Comparison of ENCODE assay signal across 13 cellular contexts in the genomic region with DNA sequence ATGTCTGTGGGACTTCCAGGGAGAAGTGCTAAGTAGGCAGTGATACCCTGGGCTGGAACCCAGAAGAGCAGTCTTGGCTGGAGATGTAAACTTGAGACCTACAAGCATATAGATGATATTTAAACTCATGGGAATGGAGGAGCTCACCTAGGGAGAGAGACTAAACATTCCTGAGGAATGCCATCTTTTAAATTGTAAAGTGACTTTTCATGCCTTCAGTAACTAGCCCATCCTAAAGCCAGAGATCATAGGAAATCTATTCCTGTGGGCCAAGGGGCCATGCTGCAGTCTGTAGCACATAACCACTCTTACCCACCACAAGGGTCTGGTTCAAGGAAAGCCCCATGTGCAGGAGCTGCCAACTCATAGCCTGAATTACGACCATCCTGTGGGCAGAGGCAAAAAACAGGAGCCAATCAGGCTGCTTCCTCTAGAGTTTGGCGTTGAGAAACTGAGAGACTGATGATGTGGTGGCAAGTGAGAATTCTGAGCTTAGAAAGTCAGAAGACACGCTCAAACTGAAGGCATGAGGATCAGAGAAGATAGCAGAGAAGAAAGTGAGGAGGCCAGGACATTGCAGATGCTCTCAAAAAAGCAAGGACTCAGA. TPM values are rescaled to one million over a fixed set of nuclear protein-coding genes. Genes with fewer than 3 reads are reported as not detected.
DNase-seq lines count a peak whose midpoint lies in the region; ATAC-seq, FAIRE-seq and TF ChIP-seq lines count a peak whose summit lies in the region.
"Had no signal": no experiment of that assay in that cellular context is flagged by ENCODE, and none has a peak within 500 bp of the region (broad histone marks: within the 10 kb centered on the region; RNA-seq: fewer than 3 reads in every experiment).

No MANE protein-coding gene starts in this region.

- no peak for FAIRE-seq in GM12892 (lab: Jason Lieb, UNC)

- DNase-seq in activated naive CD8-positive, alpha-beta T cell treated with anti-CD3 and anti-CD28 coated beads, Interleukin-2, amount 10 ng/mL, durations not matched to agents 7 days and 5 days: no peak
- no peak for DNase-seq in HFFc6
- DNase-seq in cerebellum (ENCODE audit: low spot score): no peak
- no peak for DNase-seq in GM12892 (ENCODE audit: insufficient read length)
- DNase-seq in HAP-1 (ENCODE audit: low spot score in 2 of 2): no peak
- DNase-seq: NCI-H2107, SHP77 treated with DMSO at 0.1 percent for 48 hours had no signal

- H3K4me1 ChIP-seq in HAP-1: no peaks in the 10 kb centered on the region

- H3K9me3 Mint-ChIP-seq in activated naive CD8-positive, alpha-beta T cell treated with anti-CD3 and anti-CD28 coated beads, Interleukin-2, amount 10 ng/mL, durations not matched to agents 7 days and 5 days: peaks cover 1% of the 10 kb centered on the region
- H3K9me3 Mint-ChIP-seq in HFFc6: no peaks in the 10 kb centered on the region

- TF ChIP-seq CTCF in HFFc6 (IDR thresholded peaks at IDR 0.05): no peak

- POLR2A ChIA-PET in activated naive CD8-positive, alpha-beta T cell treated with anti-CD3 and anti-CD28 coated beads, Interleukin-2, amount 10 ng/mL, durations not matched to agents 7 days and 5 days (lab: Charles Lee): no interaction called here

- peak; percentile 65 for ATAC-seq in GM18502 (IDR thresholded peaks at IDR 0.05; ENCODE audit: poor library complexity, unreplicated experiment)
- ATAC-seq in GM19463 (IDR thresholded peaks at IDR 0.05; ENCODE audit: unreplicated experiment): peak; percentile 72
- ATAC-seq in HG03064 (IDR thresholded peaks at IDR 0.05; ENCODE audit: low read depth, unreplicated experiment): peak; percentile 66
- ATAC-seq in activated naive CD8-positive, alpha-beta T cell treated with anti-CD3 and anti-CD28 coated beads, Interleukin-2, amount 10 ng/mL, durations not matched to agents 7 days and 5 days (ENCODE audit: low read depth): peak; percentile 35

- in situ Hi-C loops in HAP-1 (cut with MboI; ENCODE audit: low sequenced_read_pairs): no loop called here

- no peak overlapping the region for H3K4me3 Mint-ChIP-seq in activated naive CD8-positive, alpha-beta T cell treated with anti-CD3 and anti-CD28 coated beads, Interleukin-2, amount 10 ng/mL, durations not matched to agents 7 days and 5 days
- no peak overlapping the region for H3K4me3 Mint-ChIP-seq in HFFc6

- no peaks in the 10 kb centered on the region for H3K9me3 ChIP-seq in HAP-1
- H3K9me3 ChIP-seq: esophagus muscularis mucosa, vagina had no signal

- H3K36me3 ChIP-seq in HAP-1 (replicated peaks): 0 out of 2 replicates have a peak, but pooled peaks cover 3% of the 10 kb centered on the region
- H3K36me3 ChIP-seq: esophagus muscularis mucosa, vagina had no signal

- H3K4me1 Mint-ChIP-seq in activated naive CD8-positive, alpha-beta T cell treated with anti-CD3 and anti-CD28 coated beads, Interleukin-2, amount 10 ng/mL, durations not matched to agents 7 days and 5 days: peaks cover 35% of the 10 kb centered on the region
- peaks cover 39% of the 10 kb centered on the region for H3K4me1 Mint-ChIP-seq in HFFc6 (ENCODE audit: low read depth)

- peaks cover 4% of the 10 kb centered on the region for H3K36me3 Mint-ChIP-seq in activated naive CD8-positive, alpha-beta T cell treated with anti-CD3 and anti-CD28 coated beads, Interleukin-2, amount 10 ng/mL, durations not matched to agents 7 days and 5 days
- H3K36me3 Mint-ChIP-seq in HFFc6 (ENCODE audit: low read depth): no peaks in the 10 kb centered on the region

- no peak overlapping the region for H3K27ac Mint-ChIP-seq in activated naive CD8-positive, alpha-beta T cell treated with anti-CD3 and anti-CD28 coated beads, Interleukin-2, amount 10 ng/mL, durations not matched to agents 7 days and 5 days
- H3K27ac Mint-ChIP-seq in HFFc6: no peak overlapping the region

- peaks cover 14% of the 10 kb centered on the region for H3K27me3 Mint-ChIP-seq in activated naive CD8-positive, alpha-beta T cell treated with anti-CD3 and anti-CD28 coated beads, Interleukin-2, amount 10 ng/mL, durations not matched to agents 7 days and 5 days
- peaks cover 2% of the 10 kb centered on the region for H3K27me3 Mint-ChIP-seq in HFFc6 (ENCODE audit: insufficient read depth)

- H3K4me3 ChIP-seq in HAP-1: no peak overlapping the region
- H3K4me3 ChIP-seq: coronary artery, esophagus muscularis mucosa, vagina had no signal

- H3K27me3 ChIP-seq in HAP-1 (ENCODE audit: low read depth): no peaks in the 10 kb centered on the region
- H3K27me3 ChIP-seq: esophagus muscularis mucosa, vagina had no signal

- no peak for TF ChIP-seq POLR2A in GM12892 (IDR thresholded peaks at IDR 0.05; ENCODE audit: low read depth, low read length)

RNA-seq across cellular contexts. Expression of a gene that starts 37.5 kb away (rescaled TPM):
- total RNA-seq in activated naive CD8-positive, alpha-beta T cell treated with anti-CD3 and anti-CD28 coated beads, Interleukin-2, amount 10 ng/mL, durations not matched to agents 7 days and 5 days: 1 to 10 TPM; 1.3 to 2.1 TPM
- 10 to 100 TPM; 30.3 to 38.8 (median 36.2) TPM for total RNA-seq in HFFc6 (2021; fragmentation: NEBNext Ultra II Directional; extraction: Animal tissue kit (Norgen Biotek cat#: 25700))
- 18.5 TPM for total RNA-seq in cerebellum
- polyA plus RNA-seq in GM12892 (2012; ENCODE audit: missing spikeins): 0.15 TPM
